Comparison of ENCODE assay signal across 7 cellular contexts in genomic region chr1:109756325-109756724, GRCh38. TPM values are rescaled to one million over a fixed set of nuclear protein-coding genes. Genes with fewer than 3 reads are reported as not detected.
"Had no signal": no experiment of that assay in that cellular context is flagged by ENCODE, and none has a peak within 500 bp of the region (broad histone marks: within the 10 kb centered on the region; RNA-seq: fewer than 3 reads in every experiment).

No MANE protein-coding gene starts in this region.

RNA-seq across cellular contexts. Expression of gene EPS8L3, which starts 7.4 kb away (rescaled TPM):
- total RNA-seq: HT1080, IMR-90, Right ventricle myocardium superior, RPMI7951, SJSA1 had no signal
- polyA plus RNA-seq: IMR-90 had no signal

RNA-seq across cellular contexts. Expression of gene GSTM5, which starts 44.3 kb away (rescaled TPM):
- total RNA-seq: HepG2, HT1080, PC-9, SJSA1 had no signal
- polyA plus RNA-seq: HepG2 had no signal
